In genomic region chr9:117413346-117414219, GRCh38 we compare ENCODE assay signal across 10 cellular contexts. TPM values are rescaled to one million over a fixed set of nuclear protein-coding genes. Genes with fewer than 3 reads are reported as not detected.
DNase-seq lines count a peak whose midpoint lies in the region; ATAC-seq and TF ChIP-seq lines count a peak whose summit lies in the region.
"Had no signal": no experiment of that assay in that cellular context is flagged by ENCODE, and none has a peak within 500 bp of the region (broad histone marks: within the 10 kb centered on the region; RNA-seq: fewer than 3 reads in every experiment).

No MANE protein-coding gene starts in this region.

- TF ChIP-seq CTCF in suprapubic skin (IDR thresholded peaks at IDR 0.05), result no peak

- H3K27ac ChIP-seq in suprapubic skin, result no peak overlapping the region
- H3K27ac ChIP-seq: gastroesophageal sphincter had no signal

- TF ChIP-seq EP300 in suprapubic skin (IDR thresholded peaks at IDR 0.05), result no peak

- 1% methylated on average over 33 of the region's 51 CpGs for WGBS in suprapubic skin

- H3K4me3 ChIP-seq in suprapubic skin, result peak overlapping the region; percentile 58

- no peak for ATAC-seq in HG03432 (IDR thresholded peaks at IDR 0.05; ENCODE audit: unreplicated experiment)

- H3K27me3 ChIP-seq in suprapubic skin, result peaks cover 63% of the 10 kb centered on the region

- H3K4me1 ChIP-seq in suprapubic skin, result peaks cover 26% of the 10 kb centered on the region

- DNase-seq in NCI-H1436 (lab: John Stamatoyannopoulos, UW), result peak; percentile 54
- no peak for DNase-seq in NCI-H1436 treated with DMSO at 0.1 percent for 48 hours (lab: John Stamatoyannopoulos, UW)
- peak; percentile 51 for DNase-seq in SK-N-DZ (ENCODE audit: low spot score)
- peak; percentile 75 for DNase-seq in islet precursor cell
- DNase-seq in suprapubic skin (ENCODE audit: low spot score in 2 of 2), result no peak
- DNase-seq in SKM-1 (lab: John Stamatoyannopoulos, UW; ENCODE audit: unreplicated experiment), result no peak
- DNase-seq in effector CD8-positive, alpha-beta T cell (lab: John Stamatoyannopoulos, UW), result no peak
- DNase-seq: NCI-H1930 had no signal

- H3K9me3 ChIP-seq in suprapubic skin, result no peaks in the 10 kb centered on the region
- H3K9me3 ChIP-seq: gastroesophageal sphincter had no signal

- no peaks in the 10 kb centered on the region for H3K36me3 ChIP-seq in suprapubic skin
- H3K36me3 ChIP-seq: gastroesophageal sphincter had no signal

- no peak for TF ChIP-seq POLR2A in suprapubic skin (IDR thresholded peaks at IDR 0.05)

RNA-seq across cellular contexts. Expression of gene ASTN2, which starts 1.3 kb away (rescaled TPM):
- polyA plus RNA-seq in SK-N-DZ (2014; cell fraction: cytosol; rRNA removed), result 10.8 and 11.0 TPM in 2 replicates
- 4.7 and 5.3 TPM in 2 replicates for polyA plus RNA-seq in SK-N-DZ (2014; cell fraction: nucleus; rRNA removed)
- total RNA-seq in suprapubic skin, result 1 to 10 TPM; 2.0 to 6.9 (median 3.8) TPM

Comparison
In these comparisons a context has a peak if more than half of its experiments do, and no peak if none do; other contexts are left out.
1. DNase-seq: peak in NCI-H1436 (single experiment), SK-N-DZ (single experiment) and islet precursor cell (single experiment); none in NCI-H1436 treated with DMSO at 0.1 percent for 48 hours (single experiment), suprapubic skin (0 of 2), SKM-1 (single experiment) and effector CD8-positive, alpha-beta T cell (single experiment).